ENCODE assay signal across 1 cellular context in the genomic region with DNA sequence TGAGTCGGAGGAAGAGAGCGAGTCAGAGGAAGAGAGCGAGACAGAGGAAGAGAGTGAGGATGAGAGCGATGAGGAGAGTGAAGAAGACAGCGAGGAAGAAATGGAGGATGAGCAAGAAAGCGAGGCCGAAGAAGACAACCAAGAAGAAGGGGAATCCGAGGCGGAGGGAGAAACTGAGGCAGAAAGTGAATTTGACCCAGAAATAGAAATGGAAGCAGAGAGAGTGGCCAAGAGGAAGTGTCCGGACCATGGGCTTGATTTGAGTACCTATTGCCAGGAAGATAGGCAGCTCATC.
TF ChIP-seq lines count a peak whose summit lies in the region.

No MANE protein-coding gene starts in this region.

TF ChIP-seq in endothelial cell of umbilical vein, 7 proteins besides CTCF, POLR2A, EP300 and RAD21 (continued from another document):
- no peak for TF ChIP-seq JUN (IDR thresholded peaks at IDR 0.05; ENCODE audit: borderline replicate concordance, insufficient read depth, insufficient read length, low read depth)
- TF ChIP-seq FOS (IDR thresholded peaks at IDR 0.05; ENCODE audit: borderline replicate concordance, insufficient read depth, low read length), result no peak
- no peak for TF ChIP-seq POLR2AphosphoS5 (IDR thresholded peaks at IDR 0.05; ENCODE audit: insufficient read depth, low read depth, low read length)
- TF ChIP-seq MYC (IDR thresholded peaks at IDR 0.05; ENCODE audit: low read depth, low read length), result no peak
- TF ChIP-seq, protein P1, sequence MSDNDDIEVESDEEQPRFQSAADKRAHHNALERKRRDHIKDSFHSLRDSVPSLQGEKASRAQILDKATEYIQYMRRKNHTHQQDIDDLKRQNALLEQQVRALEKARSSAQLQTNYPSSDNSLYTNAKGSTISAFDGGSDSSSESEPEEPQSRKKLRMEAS (IDR thresholded peaks at IDR 0.05; ENCODE audit: insufficient read depth, insufficient read length), result no peak
- no peak for TF ChIP-seq GATA2 (IDR thresholded peaks at IDR 0.05; ENCODE audit: insufficient read depth, insufficient read length, low read depth, low read length)
